30 cellular contexts compared by ENCODE assay signal in the genomic region with DNA sequence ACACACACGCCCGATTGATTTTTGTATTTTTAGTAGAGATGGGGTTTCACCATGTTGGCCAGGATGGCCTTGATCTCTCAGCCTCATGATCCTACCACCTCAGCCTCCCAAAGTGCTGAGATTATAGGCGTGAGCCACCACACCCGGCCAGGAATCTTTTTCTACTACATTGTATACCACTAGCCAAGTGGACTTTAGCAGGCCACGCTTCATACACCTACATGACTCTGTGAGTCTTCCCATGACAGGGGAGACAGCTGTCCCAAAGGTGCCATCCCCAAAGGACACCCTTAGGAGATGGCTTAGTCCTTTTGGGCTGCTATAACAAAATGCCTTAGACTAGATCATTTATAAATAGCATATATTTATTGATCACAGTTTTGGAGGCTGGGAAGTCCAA. TPM values are rescaled to one million over a fixed set of nuclear protein-coding genes. Genes with fewer than 3 reads are reported as not detected.
"Had no signal": no experiment of that assay in that cellular context is flagged by ENCODE, and none has a peak within 500 bp of the region (broad histone marks: within the 10 kb centered on the region; RNA-seq: fewer than 3 reads in every experiment).

No MANE protein-coding gene starts in this region.

- H3K4me3 Mint-ChIP-seq: stimulated activated effector memory CD8-positive, alpha-beta T cell treated with anti-CD3 and anti-CD28 coated beads, Interleukin-12 subunit alpha, Interleukin-12 subunit beta, amount 100 ng/mL, for 72 hours; stimulated activated memory B cell treated with anti-CD40 and anti-IgM and Interleukin-4, amounts not matched to agents 10 μg/mL and 1 μg/mL and 100 μg/mL, for 72 hours; stimulated activated naive B cell treated with anti-CD40 and anti-IgM and Interleukin-4, amounts not matched to agents 10 μg/mL and 1 μg/mL and 100 μg/mL, for 72 hours; stimulated activated naive CD8-positive, alpha-beta T cell treated with anti-CD3 and anti-CD28 coated beads, Interleukin-15, amount 100 ng/mL, for 72 hours; stimulated activated naive CD8-positive, alpha-beta T cell treated with anti-CD3 and anti-CD28 coated beads, Interleukin-15, Interleukin-2, amounts not matched to agents 100 ng/mL and 50 ng/mL, for 24 hours; type B pancreatic cell had no signal

- H3K36me3 ChIP-seq: stomach, suprapubic skin, thoracic aorta, thyroid gland, tibial artery, tibial nerve, transverse colon, upper lobe of left lung, upper lobe of right lung, uterus, vagina had no signal

- H3K9me3 Mint-ChIP-seq: stimulated activated effector memory CD8-positive, alpha-beta T cell treated with anti-CD3 and anti-CD28 coated beads, Interleukin-12 subunit alpha, Interleukin-12 subunit beta, amount 100 ng/mL, for 72 hours; stimulated activated memory B cell treated with anti-CD40 and anti-IgM and Interleukin-4, amounts not matched to agents 10 μg/mL and 1 μg/mL and 100 μg/mL, for 72 hours; stimulated activated naive B cell treated with anti-CD40 and anti-IgM and Interleukin-4, amounts not matched to agents 10 μg/mL and 1 μg/mL and 100 μg/mL, for 72 hours; stimulated activated naive CD8-positive, alpha-beta T cell treated with anti-CD3 and anti-CD28 coated beads, Interleukin-15, amount 100 ng/mL, for 72 hours; stimulated activated naive CD8-positive, alpha-beta T cell treated with anti-CD3 and anti-CD28 coated beads, Interleukin-15, Interleukin-2, amounts not matched to agents 100 ng/mL and 50 ng/mL, for 24 hours; type B pancreatic cell had no signal

- H3K27ac ChIP-seq: stomach, suprapubic skin, testis, thoracic aorta, thyroid gland, tibial artery, tibial nerve, transverse colon, upper lobe of left lung, upper lobe of right lung, uterus, vagina had no signal

- H3K4me1 ChIP-seq: suprapubic skin, testis, thyroid gland, tibial nerve, upper lobe of right lung, uterus, vagina had no signal

- H3K27me3 Mint-ChIP-seq: stimulated activated naive CD8-positive, alpha-beta T cell treated with anti-CD3 and anti-CD28 coated beads, Interleukin-15, Interleukin-2, amounts not matched to agents 100 ng/mL and 50 ng/mL, for 24 hours; type B pancreatic cell had no signal

- H3K4me3 ChIP-seq: stomach, suprapubic skin, testis, thoracic aorta, thyroid gland, tibial artery, tibial nerve, transverse colon, upper lobe of left lung, upper lobe of right lung, uterus, vagina had no signal

- H3K36me3 Mint-ChIP-seq: stimulated activated effector memory CD8-positive, alpha-beta T cell treated with anti-CD3 and anti-CD28 coated beads, Interleukin-12 subunit alpha, Interleukin-12 subunit beta, amount 100 ng/mL, for 72 hours; stimulated activated memory B cell treated with anti-CD40 and anti-IgM and Interleukin-4, amounts not matched to agents 10 μg/mL and 1 μg/mL and 100 μg/mL, for 72 hours; stimulated activated naive B cell treated with anti-CD40 and anti-IgM and Interleukin-4, amounts not matched to agents 10 μg/mL and 1 μg/mL and 100 μg/mL, for 72 hours; type B pancreatic cell had no signal

- ATAC-seq: stimulated activated effector memory CD8-positive, alpha-beta T cell treated with anti-CD3 and anti-CD28 coated beads, Interleukin-12 subunit alpha, Interleukin-12 subunit beta, amount 100 ng/mL, for 72 hours; stimulated activated memory B cell treated with anti-CD40 and anti-IgM and Interleukin-4, amounts not matched to agents 10 μg/mL and 1 μg/mL and 100 μg/mL, for 72 hours; stimulated activated naive B cell treated with anti-CD40 and anti-IgM and Interleukin-4, amounts not matched to agents 10 μg/mL and 1 μg/mL and 100 μg/mL, for 72 hours; stimulated activated naive CD8-positive, alpha-beta T cell treated with anti-CD3 and anti-CD28 coated beads, Interleukin-15, amount 100 ng/mL, for 72 hours; stimulated activated naive CD8-positive, alpha-beta T cell treated with anti-CD3 and anti-CD28 coated beads, Interleukin-15, Interleukin-2, amounts not matched to agents 100 U/mL and 50 U/mL, for 24 hours; upper lobe of right lung had no signal

- H3K9me3 ChIP-seq: stomach, suprapubic skin, testis, thoracic aorta, thyroid gland, tibial artery, tibial nerve, transverse colon, upper lobe of left lung, upper lobe of right lung, uterus, vagina had no signal

- H3K27me3 ChIP-seq: stomach, suprapubic skin, testis, thyroid gland, tibial artery, tibial nerve, transverse colon, upper lobe of left lung, upper lobe of right lung, uterus, vagina had no signal

- H3K27ac Mint-ChIP-seq: stimulated activated effector memory CD8-positive, alpha-beta T cell treated with anti-CD3 and anti-CD28 coated beads, Interleukin-12 subunit alpha, Interleukin-12 subunit beta, amount 100 ng/mL, for 72 hours; stimulated activated memory B cell treated with anti-CD40 and anti-IgM and Interleukin-4, amounts not matched to agents 10 μg/mL and 1 μg/mL and 100 μg/mL, for 72 hours; stimulated activated naive B cell treated with anti-CD40 and anti-IgM and Interleukin-4, amounts not matched to agents 10 μg/mL and 1 μg/mL and 100 μg/mL, for 72 hours; stimulated activated naive CD8-positive, alpha-beta T cell treated with anti-CD3 and anti-CD28 coated beads, Interleukin-15, amount 100 ng/mL, for 72 hours; stimulated activated naive CD8-positive, alpha-beta T cell treated with anti-CD3 and anti-CD28 coated beads, Interleukin-15, Interleukin-2, amounts not matched to agents 100 ng/mL and 50 ng/mL, for 24 hours; type B pancreatic cell had no signal

- FAIRE-seq: urothelium cell line had no signal

- H3K4me1 Mint-ChIP-seq: stimulated activated effector memory CD8-positive, alpha-beta T cell treated with anti-CD3 and anti-CD28 coated beads, Interleukin-12 subunit alpha, Interleukin-12 subunit beta, amount 100 ng/mL, for 72 hours; stimulated activated memory B cell treated with anti-CD40 and anti-IgM and Interleukin-4, amounts not matched to agents 10 μg/mL and 1 μg/mL and 100 μg/mL, for 72 hours; stimulated activated naive B cell treated with anti-CD40 and anti-IgM and Interleukin-4, amounts not matched to agents 10 μg/mL and 1 μg/mL and 100 μg/mL, for 72 hours had no signal

- DNase-seq: stimulated activated CD4-positive, alpha-beta T cell treated with anti-CD3 and anti-CD28 coated beads, Interleukin-2, amount 100 ng/mL, for 48 hours; stimulated activated CD4-positive, alpha-beta T cell treated with anti-CD3 and anti-CD28 coated beads, Interleukin-4, amount 100 ng/mL, for 1 hour; stimulated activated CD4-positive, alpha-beta T cell treated with anti-CD3 and anti-CD28 coated beads, Interleukin-4, amount 100 ng/mL, for 24 hours; stimulated activated CD4-positive, alpha-beta T cell treated with anti-CD3 and anti-CD28 coated beads, Interleukin-4, amount 100 ng/mL, for 4 hours; stimulated activated CD8-positive, alpha-beta memory T cell treated with anti-CD3 and anti-CD28 coated beads, Interleukin-4, amount 100 ng/mL, for 48 hours; stimulated activated naive B cell treated with anti-CD40 and anti-IgM and Interleukin-4, amounts not matched to agents 10 μg/mL and 1 μg/mL and 100 μg/mL, for 72 hours; stimulated activated naive CD4-positive, alpha-beta T cell; stimulated activated naive CD4-positive, alpha-beta T cell treated with Interleukin-2 at 50 U/mL for 16 hours; stimulated activated naive CD8-positive, alpha-beta T cell treated with anti-CD3 and anti-CD28 coated beads, Interleukin-15, amount 100 ng/mL, for 72 hours; stimulated activated naive CD8-positive, alpha-beta T cell treated with anti-CD3 and anti-CD28 coated beads, Interleukin-15, Interleukin-2, amounts not matched to agents 100 U/mL and 50 U/mL, for 24 hours; stomach; substantia nigra; testis; thyroid gland; tibial artery; transverse colon; trophoblast cell; upper lobe of left lung; upper lobe of right lung; uterus had no signal

RNA-seq across cellular contexts. Expression of a gene that starts 32.8 kb away (rescaled TPM):
- total RNA-seq: urinary bladder, vagina had no signal
